ENCODE assay signal across 28 cellular contexts in genomic region chr2:3214827-3215404, GRCh38.
A peak's percentile ranks its signal among the peaks of the same experiment; 100 is the strongest.
DNase-seq lines count a peak whose midpoint lies in the region; ATAC-seq and TF ChIP-seq lines count a peak whose summit lies in the region.
"Had no signal": no experiment of that assay in that cellular context is flagged by ENCODE, and none has a peak within 500 bp of the region (broad histone marks: within the 10 kb centered on the region; RNA-seq: fewer than 3 reads in every experiment).

No MANE protein-coding gene starts in this region.

- H3K27ac ChIP-seq in CD8-positive, alpha-beta memory T cell (ENCODE audit: low read depth, low read length) = no peak overlapping the region
- H3K27ac ChIP-seq: body of pancreas, esophagus muscularis mucosa, foreskin keratinocyte, PC-9, psoas muscle, tibial nerve had no signal

- ATAC-seq in activated CD8-positive, alpha-beta T cell treated with anti-CD3 and anti-CD28 coated beads for 36 hours = no peak
- ATAC-seq in activated CD8-positive, alpha-beta T cell treated with anti-CD3 and anti-CD28 coated beads, Interleukin-2, amount 10 ng/mL, durations not matched to agents 7 days and 5 days = no peak
- ATAC-seq: body of pancreas, foreskin keratinocyte, psoas muscle, sciatic nerve, SK-N-SH treated with all-trans-retinoic acid at 6 μM for 48 hours had no signal

- no peak for DNase-seq in activated CD8-positive, alpha-beta T cell treated with anti-CD3 and anti-CD28 coated beads for 36 hours
- DNase-seq in activated CD8-positive, alpha-beta T cell treated with anti-CD3 and anti-CD28 coated beads, Interleukin-2, amount 10 ng/mL, durations not matched to agents 7 days and 5 days = no peak
- DNase-seq in CD8-positive, alpha-beta memory T cell = no peak
- DNase-seq in NCI-H510A (lab: John Stamatoyannopoulos, UW) (peak; percentile 87), immature natural killer cell (no peak), MCF 10A (ENCODE audit: unreplicated experiment) (no peak)
- DNase-seq in stimulated activated CD4-positive, alpha-beta T cell treated with anti-CD3 and anti-CD28 coated beads, Interleukin-2, amount 100 ng/mL, for 24 hours = no peak
- DNase-seq: activated gamma-delta T cell treated with Interleukin-2 at 50 U/mL for 16 hours; body of pancreas; DMS153; foreskin keratinocyte; H9; head of caudate nucleus; KBM-7; kidney; MG63; NCI-H1105 treated with DMSO at 0.1 percent for 48 hours; NCI-H2029 treated with DMSO at 0.1 percent for 48 hours; nucleus accumbens; PC-9; psoas muscle; stimulated activated CD4-positive, alpha-beta T cell treated with anti-CD3 and anti-CD28 coated beads, Interleukin-2, amount 100 ng/mL, for 48 hours had no signal

- H3K27me3 Mint-ChIP-seq in activated CD8-positive, alpha-beta T cell treated with anti-CD3 and anti-CD28 coated beads for 36 hours = no peaks in the 10 kb centered on the region
- H3K27me3 Mint-ChIP-seq in activated CD8-positive, alpha-beta T cell treated with anti-CD3 and anti-CD28 coated beads, Interleukin-2, amount 10 ng/mL, durations not matched to agents 7 days and 5 days (ENCODE audit: low read depth) = no peaks in the 10 kb centered on the region
- H3K27me3 Mint-ChIP-seq in CD8-positive, alpha-beta memory T cell = no peaks in the 10 kb centered on the region
- H3K27me3 Mint-ChIP-seq in immature natural killer cell (ENCODE audit: low read depth in 3 of 3) (peaks cover 0 to 3% (median 0%) of the 10 kb centered on the region in 3 donors), MCF 10A (ENCODE audit: insufficient read depth, unreplicated experiment) (no peaks in the 10 kb centered on the region)
- H3K27me3 Mint-ChIP-seq: dendritic cell treated with granulocyte-macrophage colony-stimulating factor and Interleukin-4, amounts not matched to agents 40 ng/mL and 50 ng/mL, for 4 days had no signal

- peaks cover 1% of the 10 kb centered on the region for H3K9me3 Mint-ChIP-seq in activated CD8-positive, alpha-beta T cell treated with anti-CD3 and anti-CD28 coated beads for 36 hours
- H3K9me3 Mint-ChIP-seq in activated CD8-positive, alpha-beta T cell treated with anti-CD3 and anti-CD28 coated beads, Interleukin-2, amount 10 ng/mL, durations not matched to agents 7 days and 5 days (ENCODE audit: insufficient read depth) = no peaks in the 10 kb centered on the region
- H3K9me3 Mint-ChIP-seq in CD8-positive, alpha-beta memory T cell = no peaks in the 10 kb centered on the region
- H3K9me3 Mint-ChIP-seq in immature natural killer cell (no peaks in the 10 kb centered on the region), MCF 10A (ENCODE audit: unreplicated experiment) (no peaks in the 10 kb centered on the region)

- H3K27me3 ChIP-seq in CD8-positive, alpha-beta memory T cell (ENCODE audit: insufficient read depth, low read length, poor library complexity, severe bottlenecking) = no peaks in the 10 kb centered on the region
- H3K27me3 ChIP-seq: body of pancreas, esophagus muscularis mucosa, foreskin keratinocyte, MG63, tibial nerve had no signal

- CTCF ChIA-PET in activated CD8-positive, alpha-beta T cell treated with anti-CD3 and anti-CD28 coated beads for 36 hours (lab: Charles Lee) = interaction anchor here (0.5 to 1.1 kb wide), 2 partner anchors 11 to 788 kb away, joined by 3 read pairs; no protein-coding TSS in a partner anchor
- CTCF ChIA-PET in activated CD8-positive, alpha-beta T cell treated with anti-CD3 and anti-CD28 coated beads, Interleukin-2, amount 10 ng/mL, durations not matched to agents 7 days and 5 days (lab: Charles Lee) = no interaction called here
- CTCF ChIA-PET in CD8-positive, alpha-beta memory T cell (lab: Charles Lee) = no interaction called here
- CTCF ChIA-PET in MCF 10A (lab: Yijun Ruan, JAX) = interaction anchor here (1.8 kb wide), 1 partner anchor 7 kb away, joined by 5 read pairs; no protein-coding TSS in a partner anchor

- no TSS peak for BruUV-seq in MCF 10A (replicated peaks; lab: Mats Ljungman, UMichigan)

- no peak for TF ChIP-seq CTCF in activated CD8-positive, alpha-beta T cell treated with anti-CD3 and anti-CD28 coated beads for 36 hours (IDR thresholded peaks at IDR 0.05)
- no peak for TF ChIP-seq CTCF in MCF 10A (IDR thresholded peaks at IDR 0.05; ENCODE audit: unreplicated experiment)

- no peaks in the 10 kb centered on the region for H3K9me3 ChIP-seq in CD8-positive, alpha-beta memory T cell (ENCODE audit: low read length)
- H3K9me3 ChIP-seq: body of pancreas, esophagus muscularis mucosa, MG63, psoas muscle, tibial nerve had no signal

- POLR2A ChIA-PET in activated CD8-positive, alpha-beta T cell treated with anti-CD3 and anti-CD28 coated beads for 36 hours (lab: Charles Lee) = no interaction called here
- POLR2A ChIA-PET in activated CD8-positive, alpha-beta T cell treated with anti-CD3 and anti-CD28 coated beads, Interleukin-2, amount 10 ng/mL, durations not matched to agents 7 days and 5 days (lab: Charles Lee) = no interaction called here
- POLR2A ChIA-PET in CD8-positive, alpha-beta memory T cell (lab: Charles Lee) = no interaction called here
- POLR2A ChIA-PET in MCF 10A (lab: Yijun Ruan, JAX) = no interaction called here

- no peak overlapping the region for H3K4me3 Mint-ChIP-seq in activated CD8-positive, alpha-beta T cell treated with anti-CD3 and anti-CD28 coated beads for 36 hours
- H3K4me3 Mint-ChIP-seq in activated CD8-positive, alpha-beta T cell treated with anti-CD3 and anti-CD28 coated beads, Interleukin-2, amount 10 ng/mL, durations not matched to agents 7 days and 5 days = no peak overlapping the region
- no peak overlapping the region for H3K4me3 Mint-ChIP-seq in CD8-positive, alpha-beta memory T cell
- H3K4me3 Mint-ChIP-seq in immature natural killer cell (no peak overlapping the region), MCF 10A (ENCODE audit: unreplicated experiment) (no peak overlapping the region)
- H3K4me3 Mint-ChIP-seq: dendritic cell treated with granulocyte-macrophage colony-stimulating factor and Interleukin-4, amounts not matched to agents 40 ng/mL and 50 ng/mL, for 4 days; H9; mesothelial cell of epicardium had no signal

- intact Hi-C loops in activated CD8-positive, alpha-beta T cell treated with anti-CD3 and anti-CD28 coated beads for 36 hours (cut with micrococcal nuclease) = no loop called here
- intact Hi-C loops in MCF 10A (cut with micrococcal nuclease) = no loop called here

- peaks cover 5% of the 10 kb centered on the region for H3K4me1 ChIP-seq in CD8-positive, alpha-beta memory T cell (ENCODE audit: insufficient read depth, low read length)
- H3K4me1 ChIP-seq: body of pancreas, esophagus muscularis mucosa, foreskin keratinocyte, psoas muscle, tibial nerve had no signal

- H3K36me3 Mint-ChIP-seq in activated CD8-positive, alpha-beta T cell treated with anti-CD3 and anti-CD28 coated beads for 36 hours (ENCODE audit: low read depth) = peaks cover 16% of the 10 kb centered on the region
- H3K36me3 Mint-ChIP-seq in activated CD8-positive, alpha-beta T cell treated with anti-CD3 and anti-CD28 coated beads, Interleukin-2, amount 10 ng/mL, durations not matched to agents 7 days and 5 days (ENCODE audit: low read depth) = peaks cover 9% of the 10 kb centered on the region
- H3K36me3 Mint-ChIP-seq in CD8-positive, alpha-beta memory T cell = peaks cover 15 to 30% (median 16%) of the 10 kb centered on the region in 3 donors
- H3K36me3 Mint-ChIP-seq in immature natural killer cell (peaks cover 5 to 21% (median 13%) of the 10 kb centered on the region in 3 donors), MCF 10A (ENCODE audit: insufficient read depth, unreplicated experiment) (peaks cover 13% of the 10 kb centered on the region)

- peak overlapping the region; percentile 16 for H3K27ac Mint-ChIP-seq in activated CD8-positive, alpha-beta T cell treated with anti-CD3 and anti-CD28 coated beads for 36 hours
- no peak overlapping the region for H3K27ac Mint-ChIP-seq in activated CD8-positive, alpha-beta T cell treated with anti-CD3 and anti-CD28 coated beads, Interleukin-2, amount 10 ng/mL, durations not matched to agents 7 days and 5 days
- H3K27ac Mint-ChIP-seq in CD8-positive, alpha-beta memory T cell = peak overlapping the region in 5 of 8 donors; percentile 5 to 79 (median 50)
- H3K27ac Mint-ChIP-seq in immature natural killer cell (peak overlapping the region in 4 of 6 donors; percentile 46 to 78 (median 63)), MCF 10A (ENCODE audit: low read depth, unreplicated experiment) (no peak overlapping the region)
- H3K27ac Mint-ChIP-seq: dendritic cell treated with granulocyte-macrophage colony-stimulating factor and Interleukin-4, amounts not matched to agents 40 ng/mL and 50 ng/mL, for 4 days; mesothelial cell of epicardium had no signal

- H3K36me3 ChIP-seq in CD8-positive, alpha-beta memory T cell (ENCODE audit: insufficient read depth, low read length) = no peaks in the 10 kb centered on the region
- H3K36me3 ChIP-seq: MG63 had no signal

- H3K4me1 Mint-ChIP-seq in activated CD8-positive, alpha-beta T cell treated with anti-CD3 and anti-CD28 coated beads for 36 hours (ENCODE audit: low read depth) = peaks cover 32% of the 10 kb centered on the region
- peaks cover 14% of the 10 kb centered on the region for H3K4me1 Mint-ChIP-seq in activated CD8-positive, alpha-beta T cell treated with anti-CD3 and anti-CD28 coated beads, Interleukin-2, amount 10 ng/mL, durations not matched to agents 7 days and 5 days (ENCODE audit: low read depth)
- peaks cover 22 to 35% (median 28%) of the 10 kb centered on the region in 3 donors for H3K4me1 Mint-ChIP-seq in CD8-positive, alpha-beta memory T cell
- H3K4me1 Mint-ChIP-seq in immature natural killer cell (peaks cover 38 to 53% of the 10 kb centered on the region in 2 donors), MCF 10A (ENCODE audit: insufficient read depth, unreplicated experiment) (no peaks in the 10 kb centered on the region)
- H3K4me1 Mint-ChIP-seq: mesothelial cell of epicardium had no signal

- H3K4me3 ChIP-seq in CD8-positive, alpha-beta memory T cell (ENCODE audit: low read length) = no peak overlapping the region
- H3K4me3 ChIP-seq: body of pancreas, esophagus muscularis mucosa, MG63, PC-9, psoas muscle, tibial nerve had no signal

Comparison
In these comparisons a context has a peak if more than half of its experiments do, and no peak if none do; other contexts are left out.
1. H3K27ac Mint-ChIP-seq: peak in activated CD8-positive, alpha-beta T cell treated with anti-CD3 and anti-CD28 coated beads for 36 hours (single experiment), CD8-positive, alpha-beta memory T cell (5 of 8) and immature natural killer cell (4 of 6); none in activated CD8-positive, alpha-beta T cell treated with anti-CD3 and anti-CD28 coated beads, Interleukin-2, amount 10 ng/mL, durations not matched to agents 7 days and 5 days (single experiment) and MCF 10A (single experiment).
2. CTCF ChIA-PET loops: an anchor here in activated CD8-positive, alpha-beta T cell treated with anti-CD3 and anti-CD28 coated beads for 36 hours (0.5 to 1.1 kb wide) and MCF 10A (1.8 kb wide); none called in activated CD8-positive, alpha-beta T cell treated with anti-CD3 and anti-CD28 coated beads, Interleukin-2, amount 10 ng/mL, durations not matched to agents 7 days and 5 days and CD8-positive, alpha-beta memory T cell.